Comparison of ENCODE assay signal across 10 cellular contexts in the genomic region with DNA sequence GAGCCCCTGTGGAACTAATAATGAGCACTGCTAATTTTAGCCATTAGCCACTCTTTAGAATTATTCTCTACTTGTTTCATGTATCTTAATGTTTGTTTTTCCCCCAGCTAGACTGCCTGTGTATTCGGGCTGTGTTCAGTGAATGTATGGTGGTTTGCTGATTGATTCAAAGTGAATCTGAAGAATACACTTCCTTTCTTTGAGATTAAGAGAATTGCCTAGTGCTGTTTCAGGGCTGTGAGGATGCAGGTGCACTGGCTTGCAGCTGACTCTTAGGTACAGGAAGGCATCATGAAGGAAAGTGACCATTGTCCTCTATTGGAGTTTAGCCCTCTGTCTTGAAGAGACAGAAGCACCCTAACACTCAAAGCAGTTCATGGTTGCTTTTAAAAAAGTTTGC.
DNase-seq lines count a peak whose midpoint lies in the region; ATAC-seq, FAIRE-seq and TF ChIP-seq lines count a peak whose summit lies in the region.
"Had no signal": no experiment of that assay in that cellular context is flagged by ENCODE, and none has a peak within 500 bp of the region (broad histone marks: within the 10 kb centered on the region; RNA-seq: fewer than 3 reads in every experiment).

No MANE protein-coding gene starts in this region.

- peak overlapping the region in 1 of 8 donors; percentile 1 for H3K4me3 Mint-ChIP-seq in CD4-positive, alpha-beta memory T cell
- H3K4me3 Mint-ChIP-seq: CD4-positive, CD25-positive, alpha-beta regulatory T cell had no signal

- TF ChIP-seq POLR2A in body of pancreas (IDR thresholded peaks at IDR 0.05), result no peak

- H3K4me1 ChIP-seq in CD4-positive, alpha-beta memory T cell (ENCODE audit: insufficient read depth, low read length), result peaks cover 10% of the 10 kb centered on the region
- H3K4me1 ChIP-seq in A673 (ENCODE audit: insufficient read depth, low read length, poor library complexity, severe bottlenecking) (no peaks in the 10 kb centered on the region), body of pancreas (no peaks in the 10 kb centered on the region)

- TF ChIP-seq CTCF in GM12864 (IDR thresholded peaks at IDR 0.05; ENCODE audit: low read depth, low read length, missing control alignments) (no peak), A673 (conservative IDR thresholded peaks at IDR 0.05; ENCODE audit: low read depth, low read length) (no peak), body of pancreas (IDR thresholded peaks at IDR 0.05) (no peak)

- peaks cover 14 to 22% (median 20%) of the 10 kb centered on the region in 4 donors for H3K4me1 Mint-ChIP-seq in CD4-positive, alpha-beta memory T cell

- 68 to 71% methylated on average over 1 of the region's 1 CpG for WGBS in body of pancreas, 2 donors

- H3K27me3 ChIP-seq in CD4-positive, alpha-beta memory T cell (ENCODE audit: insufficient read depth, low read length), result no peaks in the 10 kb centered on the region
- no peaks in the 10 kb centered on the region for H3K27me3 ChIP-seq in A673 (replicated peaks; ENCODE audit: insufficient read depth, low read depth, low read length, poor library complexity)
- H3K27me3 ChIP-seq in body of pancreas, result no peaks in the 10 kb centered on the region

- peak; percentile 42 for DNase-seq in GM12864 (ENCODE audit: low read depth)
- DNase-seq in GM19239 (ENCODE audit: insufficient read length, low spot score), result no peak
- no peak for DNase-seq in CD4-positive, alpha-beta memory T cell
- DNase-seq in A673 (ENCODE audit: low spot score), result no peak
- DNase-seq in DMS 273 treated with DMSO at 0.1 percent for 48 hours (lab: John Stamatoyannopoulos, UW), result no peak
- no peak for DNase-seq in body of pancreas
- DNase-seq: activated effector memory CD4-positive, alpha-beta T cell treated with anti-CD3 and anti-CD28 coated beads, Interleukin-2, amount 50 U/mL, for 16 hours had no signal

- H3K27ac Mint-ChIP-seq in CD4-positive, alpha-beta memory T cell, result peak overlapping the region in 2 of 7 donors; percentile 0 to 1
- H3K27ac Mint-ChIP-seq: CD4-positive, CD25-positive, alpha-beta regulatory T cell had no signal

- H3K36me3 Mint-ChIP-seq in CD4-positive, alpha-beta memory T cell, result no peaks in the 10 kb centered on the region
- H3K36me3 Mint-ChIP-seq: CD4-positive, CD25-positive, alpha-beta regulatory T cell had no signal

- POLR2A ChIA-PET in CD4-positive, alpha-beta memory T cell (lab: Charles Lee; ENCODE audit: partially characterized antibody), result no interaction called here
- POLR2A ChIA-PET in A673 (lab: Charles Lee; ENCODE audit: low non-redundant PET), result no interaction called here

- H3K4me3 ChIP-seq in GM12864 (ENCODE audit: low read depth, low read length) (no peak overlapping the region), A673 (ENCODE audit: low read depth, low read length, poor library complexity, severe bottlenecking) (no peak overlapping the region), body of pancreas (no peak overlapping the region)
- no peak overlapping the region for H3K4me3 ChIP-seq in CD4-positive, alpha-beta memory T cell (ENCODE audit: low read length in 2 of 2)

- no peaks in the 10 kb centered on the region for H3K27me3 Mint-ChIP-seq in CD4-positive, alpha-beta memory T cell
- H3K27me3 Mint-ChIP-seq: CD4-positive, CD25-positive, alpha-beta regulatory T cell had no signal

- BruUV-seq in A673 (replicated peaks; lab: Mats Ljungman, UMichigan), result no TSS peak

- ATAC-seq in HG02759 (IDR thresholded peaks at IDR 0.05; ENCODE audit: unreplicated experiment) (peak; percentile 88), HG03558 (IDR thresholded peaks at IDR 0.05; ENCODE audit: extremely low read depth, unreplicated experiment) (peak; percentile 68), body of pancreas (no peak)

- no peak overlapping the region for H3K27ac ChIP-seq in CD4-positive, alpha-beta memory T cell (ENCODE audit: low read depth, low read length)
- H3K27ac ChIP-seq in A673 (ENCODE audit: low read depth, low read length, poor library complexity, severe bottlenecking) (no peak overlapping the region), body of pancreas (no peak overlapping the region)

- H3K36me3 ChIP-seq in CD4-positive, alpha-beta memory T cell (ENCODE audit: insufficient read depth, low read length), result no peaks in the 10 kb centered on the region
- H3K36me3 ChIP-seq in A673 (ENCODE audit: insufficient read depth, low read length, poor library complexity, severe bottlenecking) (no peaks in the 10 kb centered on the region), body of pancreas (replicated peaks in 1 of 2; ENCODE audit: insufficient read depth in 1 of 2, low read depth in 2 of 2) (no peaks in the 10 kb centered on the region)

- CTCF ChIA-PET in CD4-positive, alpha-beta memory T cell (lab: Charles Lee; ENCODE audit: partially characterized antibody), result no interaction called here
- CTCF ChIA-PET in A673 (lab: Charles Lee), result no interaction called here

- H3K9me3 ChIP-seq in CD4-positive, alpha-beta memory T cell (ENCODE audit: control insufficient read depth in 1 of 2, low read length in 2 of 2), result no peaks in the 10 kb centered on the region
- no peaks in the 10 kb centered on the region for H3K9me3 ChIP-seq in A673 (ENCODE audit: low read depth, low read length, poor library complexity, severe bottlenecking)
- H3K9me3 ChIP-seq in body of pancreas, result no peaks in the 10 kb centered on the region

- FAIRE-seq in GM19239 (lab: Jason Lieb, UNC), result peak; percentile 97

- intact Hi-C loops in CD4-positive, alpha-beta memory T cell (cut with micrococcal nuclease), result no loop called here
- intact Hi-C loops in A673 (cut with micrococcal nuclease; ENCODE audit: unreplicated experiment) (no loop called here), body of pancreas (cut with DNase I) (no loop called here)

- H3K9me3 Mint-ChIP-seq in CD4-positive, alpha-beta memory T cell, result no peaks in the 10 kb centered on the region
